In genomic region chr9:127293314-127293713, GRCh38 we compare ENCODE assay signal across 16 cellular contexts.
"Had no signal": no experiment of that assay in that cellular context is flagged by ENCODE, and none has a peak within 500 bp of the region (broad histone marks: within the 10 kb centered on the region; RNA-seq: fewer than 3 reads in every experiment).

No MANE protein-coding gene starts in this region.

- H3K9me3 ChIP-seq: thoracic aorta had no signal

- H3K27ac ChIP-seq: hepatocyte had no signal

- FAIRE-seq: colon, frontal cortex, urothelium cell line had no signal

- H3K27me3 ChIP-seq: hepatocyte had no signal

- H3K4me2 ChIP-seq: hepatocyte had no signal

- DNase-seq: activated CD4-positive, alpha-beta T cell treated with anti-CD3 and anti-CD28 coated beads for 1 hour; activated CD4-positive, alpha-beta T cell treated with anti-CD3 and anti-CD28 coated beads, Interleukin-2, amount 50 U/mL, for 48 hours; activated effector memory CD4-positive, alpha-beta T cell treated with anti-CD3 and anti-CD28 coated beads, Interleukin-2, amount 50 U/mL, for 16 hours; activated naive CD8-positive, alpha-beta T cell treated with anti-CD3 and anti-CD28 coated beads for 36 hours; activated T-cell treated with anti-CD3 and anti-CD28 coated beads, Interleukin-2, amount 50 U/mL, for 4 hours; anterior cingulate cortex; kidney glomerular epithelial cell; mammary epithelial cell; natural killer cell; stimulated activated CD4-positive, alpha-beta T cell treated with anti-CD3 and anti-CD28 coated beads, Interleukin-15, amount 100 ng/mL, for 24 hours; stimulated activated CD4-positive, alpha-beta T cell treated with anti-CD3 and anti-CD28 coated beads, Interleukin-4, amount 100 ng/mL, for 24 hours had no signal

- H3K4me3 ChIP-seq: hepatocyte, thoracic aorta had no signal

- ATAC-seq: activated T-cell treated with anti-CD3 and anti-CD28 coated beads, Interleukin-2, amount 50 U/mL, for 4 hours; natural killer cell had no signal

- H2AFZ ChIP-seq: hepatocyte had no signal

- H3K36me3 ChIP-seq: thoracic aorta had no signal
